In the genomic region with DNA sequence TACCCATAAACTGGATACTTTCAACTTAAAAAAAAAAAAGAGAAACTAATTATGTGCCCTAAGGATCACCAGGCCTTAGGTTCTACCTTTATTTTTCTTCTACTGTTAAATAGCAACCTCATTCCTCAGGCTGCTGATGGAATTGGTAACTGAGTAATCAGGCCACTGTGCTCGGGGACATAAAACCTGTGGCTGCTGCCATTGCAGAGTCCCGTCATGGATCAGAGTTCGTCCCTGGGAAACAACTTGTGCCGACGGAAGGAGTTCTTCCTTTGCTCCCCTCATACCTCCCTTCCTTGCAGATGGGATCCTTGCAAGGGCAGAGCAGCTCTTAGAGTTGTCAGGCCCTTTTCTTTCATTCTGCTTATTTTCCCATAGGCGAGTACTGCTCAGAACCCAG, we compare ENCODE assay signal across 13 cellular contexts.
"Had no signal": no experiment of that assay in that cellular context is flagged by ENCODE, and none has a peak within 500 bp of the region (broad histone marks: within the 10 kb centered on the region; RNA-seq: fewer than 3 reads in every experiment).

No MANE protein-coding gene starts in this region.

- H3K4me3 Mint-ChIP-seq: activated CD4-positive, alpha-beta T cell treated with anti-CD3 and anti-CD28 coated beads, Interleukin-2, amount 10 ng/mL, durations not matched to agents 7 days and 5 days; activated naive CD8-positive, alpha-beta T cell; activated T-cell treated with anti-CD3 and anti-CD28 coated beads, Interleukin-2, amount 50 U/mL, for 72 hours; neural crest cell; stimulated activated naive CD8-positive, alpha-beta T cell treated with anti-CD3 and anti-CD28 coated beads, Interleukin-15, amount 100 ng/mL, for 72 hours; T-helper 2 cell treated with Interferon-gamma antibody and Interleukin-4, amounts not matched to agents 5 μg/mL and 100 μg/mL, for 36 hours had no signal

- H3K27ac ChIP-seq: right atrium auricular region had no signal

- DNase-seq: activated CD4-positive, alpha-beta T cell treated with anti-CD3 and anti-CD28 coated beads, Interleukin-2, amount 10 ng/mL, durations not matched to agents 7 days and 5 days; activated CD4-positive, CD25-positive, alpha-beta regulatory T cell; activated CD8-positive, alpha-beta memory T cell treated with anti-CD3 and anti-CD28 coated beads, Interleukin-2, amount 50 U/mL, for 48 hours; activated gamma-delta T cell treated with Interleukin-2 at 50 U/mL for 16 hours; activated T-cell treated with anti-CD3 and anti-CD28 coated beads, Interleukin-2, amount 50 U/mL, for 72 hours; amniotic stem cell; caudate nucleus; mesenchymal stem cell; stimulated activated naive CD8-positive, alpha-beta T cell treated with anti-CD3 and anti-CD28 coated beads, Interleukin-15, amount 100 ng/mL, for 72 hours had no signal

- H3K4me1 Mint-ChIP-seq: activated CD4-positive, alpha-beta T cell treated with anti-CD3 and anti-CD28 coated beads, Interleukin-2, amount 10 ng/mL, durations not matched to agents 7 days and 5 days; neural crest cell; stimulated activated naive CD8-positive, alpha-beta T cell treated with anti-CD3 and anti-CD28 coated beads, Interleukin-15, amount 100 ng/mL, for 72 hours had no signal

- H3K4me3 ChIP-seq: right atrium auricular region had no signal

- ATAC-seq: activated T-cell treated with anti-CD3 and anti-CD28 coated beads, Interleukin-2, amount 50 U/mL, for 72 hours; stimulated activated naive CD8-positive, alpha-beta T cell treated with anti-CD3 and anti-CD28 coated beads, Interleukin-15, amount 100 ng/mL, for 72 hours had no signal

- H3K27me3 ChIP-seq: right atrium auricular region had no signal

- H3K9me3 Mint-ChIP-seq: activated CD4-positive, alpha-beta T cell treated with anti-CD3 and anti-CD28 coated beads, Interleukin-2, amount 10 ng/mL, durations not matched to agents 7 days and 5 days; activated T-cell treated with anti-CD3 and anti-CD28 coated beads, Interleukin-2, amount 50 U/mL, for 72 hours; neural crest cell; T-helper 2 cell treated with Interferon-gamma antibody and Interleukin-4, amounts not matched to agents 5 μg/mL and 100 μg/mL, for 36 hours had no signal

- H3K36me3 ChIP-seq: right atrium auricular region had no signal

- H3K9me3 ChIP-seq: right atrium auricular region had no signal

- H3K36me3 Mint-ChIP-seq: activated naive CD8-positive, alpha-beta T cell had no signal

- H3K27ac Mint-ChIP-seq: activated CD4-positive, alpha-beta T cell treated with anti-CD3 and anti-CD28 coated beads, Interleukin-2, amount 10 ng/mL, durations not matched to agents 7 days and 5 days; activated naive CD8-positive, alpha-beta T cell; activated T-cell treated with anti-CD3 and anti-CD28 coated beads, Interleukin-2, amount 50 U/mL, for 72 hours; stimulated activated naive CD8-positive, alpha-beta T cell treated with anti-CD3 and anti-CD28 coated beads, Interleukin-15, amount 100 ng/mL, for 72 hours; T-helper 2 cell treated with Interferon-gamma antibody and Interleukin-4, amounts not matched to agents 5 μg/mL and 100 μg/mL, for 36 hours had no signal

- H3K27me3 Mint-ChIP-seq: activated CD4-positive, alpha-beta T cell treated with anti-CD3 and anti-CD28 coated beads, Interleukin-2, amount 10 ng/mL, durations not matched to agents 7 days and 5 days; activated naive CD8-positive, alpha-beta T cell; stimulated activated naive CD8-positive, alpha-beta T cell treated with anti-CD3 and anti-CD28 coated beads, Interleukin-15, amount 100 ng/mL, for 72 hours had no signal
